In the genomic region with DNA sequence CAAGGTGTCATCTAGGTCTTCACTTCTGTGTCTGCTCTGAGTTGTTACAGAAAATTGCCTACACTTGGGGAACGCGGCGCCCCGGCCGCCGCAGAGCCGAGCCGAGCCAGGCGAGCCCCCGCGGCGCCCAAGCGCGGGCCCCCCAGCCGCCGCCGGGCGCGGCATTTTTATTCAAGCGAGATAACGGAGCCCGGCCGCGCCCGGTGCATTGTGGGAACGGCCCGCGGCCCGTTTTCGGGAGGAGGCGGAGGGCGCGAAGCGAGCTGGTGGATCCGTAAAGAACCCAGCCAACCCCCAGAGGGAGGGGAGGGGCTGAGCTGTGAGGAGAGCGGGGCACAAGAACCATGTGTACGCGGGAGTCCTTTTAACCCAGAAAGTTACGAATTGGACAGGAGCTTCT, we compare ENCODE assay signal across 8 cellular contexts.
DNase-seq lines count a peak whose midpoint lies in the region; ATAC-seq and TF ChIP-seq lines count a peak whose summit lies in the region.

No MANE protein-coding gene starts in this region.

- TF ChIP-seq CTCF in esophagus squamous epithelium (IDR thresholded peaks at IDR 0.05): no peak

- H3K9me3 ChIP-seq in esophagus squamous epithelium (no peaks in the 10 kb centered on the region), mucosa of rectum (ENCODE audit: control insufficient read depth in 2 of 2, low read length in 2 of 2) (no peaks in the 10 kb centered on the region)

- DNase-seq in ELF-1 (ENCODE audit: low read depth, low spot score): peak; percentile 82
- DNase-seq in NCI-H2227 (lab: John Stamatoyannopoulos, UW; ENCODE audit: unreplicated experiment): peak; percentile 94
- no peak for DNase-seq in esophagus squamous epithelium (lab: John Stamatoyannopoulos, UW)

- H3K9ac ChIP-seq in mucosa of rectum (ENCODE audit: low read depth in 1 of 2, low read length in 2 of 2): no peak overlapping the region

- no peak for TF ChIP-seq POLR2A in esophagus squamous epithelium (IDR thresholded peaks at IDR 0.05)

- H3K4me3 ChIP-seq in esophagus squamous epithelium (peak overlapping the region in 3 of 4 donors; percentile 10 to 59 (median 32)), mucosa of rectum (ENCODE audit: low read length in 2 of 2) (peak overlapping the region; percentile 39 to 59)

- H3K27ac ChIP-seq in esophagus squamous epithelium (no peak overlapping the region), mucosa of rectum (ENCODE audit: low read depth in 2 of 2, low read length in 2 of 2) (no peak overlapping the region)

- H3K27me3 ChIP-seq in esophagus squamous epithelium (peaks cover 0 to 10% (median 0%) of the 10 kb centered on the region in 4 donors), mucosa of rectum (ENCODE audit: control insufficient read depth in 2 of 2, insufficient read depth in 2 of 2, low read length in 2 of 2) (peaks cover 0 to 3% of the 10 kb centered on the region in 2 donors)

- no peaks in the 10 kb centered on the region for H3K36me3 ChIP-seq in esophagus squamous epithelium
- no peaks in the 10 kb centered on the region for H3K36me3 ChIP-seq in mucosa of rectum (ENCODE audit: control insufficient read depth in 2 of 2, insufficient read depth in 2 of 2, low read length in 2 of 2)

- H3K4me1 ChIP-seq in esophagus squamous epithelium: no peaks in the 10 kb centered on the region
- peaks cover 0 to 3% of the 10 kb centered on the region in 2 donors for H3K4me1 ChIP-seq in mucosa of rectum (ENCODE audit: control insufficient read depth in 2 of 2, insufficient read depth in 2 of 2, low read length in 2 of 2)

- WGBS in esophagus squamous epithelium, 2 donors: 18% methylated on average over 17 of the region's 39 CpGs; no CpG with 5 or more reads in 1 of the 2 donors

- ATAC-seq in HG03565 (IDR thresholded peaks at IDR 0.05; ENCODE audit: unreplicated experiment) (no peak), GM19035 (IDR thresholded peaks at IDR 0.05; ENCODE audit: unreplicated experiment) (no peak), GM21529 (IDR thresholded peaks at IDR 0.05; ENCODE audit: unreplicated experiment) (no peak), HG03378 (IDR thresholded peaks at IDR 0.05; ENCODE audit: unreplicated experiment) (no peak)

- intact Hi-C loops in esophagus squamous epithelium (cut with DNase I): no loop called here
